ENCODE assay signal across 1 cellular context in the genomic region with DNA sequence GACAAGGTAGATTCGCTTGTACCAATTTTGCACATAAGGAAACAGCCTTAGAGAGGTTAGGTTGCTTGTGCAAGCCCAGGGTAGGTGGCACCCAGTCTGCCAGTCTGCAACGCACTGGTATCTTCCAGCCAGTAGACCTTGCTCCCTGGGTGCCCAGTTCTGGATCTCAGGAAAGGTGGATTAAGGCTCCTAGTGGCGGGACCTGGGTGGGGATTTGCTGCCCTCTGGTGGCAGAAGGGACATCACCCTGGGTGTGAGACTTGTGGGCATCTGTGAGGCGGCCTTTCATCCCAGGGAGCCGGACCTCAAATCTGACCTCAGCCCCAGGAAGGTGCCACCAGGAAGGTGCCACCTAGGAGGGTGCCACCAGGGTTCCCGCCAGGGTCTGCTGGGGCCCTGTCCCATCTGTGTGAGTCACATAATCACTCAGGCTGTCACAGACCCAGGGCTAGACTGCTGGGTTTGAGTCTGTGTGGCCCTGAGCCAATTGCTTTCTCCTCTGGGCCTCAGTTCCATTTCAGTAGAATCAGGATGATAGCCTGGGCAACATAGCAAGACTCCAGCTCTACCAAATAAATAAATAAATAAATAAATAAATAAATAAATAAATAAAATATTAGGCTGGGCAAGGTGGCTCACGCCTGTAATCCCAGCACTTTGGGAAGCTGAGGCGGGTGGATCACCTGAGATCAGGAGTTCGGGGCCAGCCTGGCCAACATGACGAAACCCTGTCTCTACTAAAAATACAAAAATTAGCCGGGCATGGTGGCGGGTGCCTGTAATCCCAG.
A peak's percentile ranks its signal among the peaks of the same experiment; 100 is the strongest.
TF ChIP-seq lines count a peak whose summit lies in the region.

No MANE protein-coding gene starts in this region.

TF ChIP-seq in K562, 482 proteins besides CTCF, POLR2A, EP300 and RAD21 (continued from another document and continues in another):
- TF ChIP-seq ZBTB40 (IDR thresholded peaks at IDR 0.05), result no peak
- no peak for TF ChIP-seq ZBTB40 (CRISPR knock-in tag; IDR thresholded peaks at IDR 0.05)
- TF ChIP-seq ZNF77 (CRISPR knock-in tag; IDR thresholded peaks at IDR 0.05), result no peak
- no peak for TF ChIP-seq TAF15 (IDR thresholded peaks at IDR 0.05; ENCODE audit: low read depth, low read length)
- no peak for TF ChIP-seq PHF8 (IDR thresholded peaks at IDR 0.05; ENCODE audit: borderline replicate concordance, low read length)
- no peak for TF ChIP-seq RBM22 (IDR thresholded peaks at IDR 0.05; ENCODE audit: low read depth, low read length, poor library complexity, severe bottlenecking)
- no peak for TF ChIP-seq ZNF184 (CRISPR knock-in tag; IDR thresholded peaks at IDR 0.05)
- no peak for TF ChIP-seq HNRNPL (IDR thresholded peaks at IDR 0.05; ENCODE audit: low read depth, low read length)
- no peak for TF ChIP-seq GTF3C2 (IDR thresholded peaks at IDR 0.05; ENCODE audit: borderline replicate concordance, extremely low read depth, insufficient read length)
- TF ChIP-seq KDM1A (IDR thresholded peaks at IDR 0.05), result no peak
- no peak for TF ChIP-seq ZNF277 (CRISPR knock-in tag; IDR thresholded peaks at IDR 0.05; ENCODE audit: borderline replicate concordance)
- peak; percentile 72 for TF ChIP-seq ARID2 (IDR thresholded peaks at IDR 0.05)
- 0 out of 2 replicates have a peak, but pooled peaks have one; percentile 46 for TF ChIP-seq TFAP4 (CRISPR knock-in tag; IDR thresholded peaks at IDR 0.05; ENCODE audit: borderline replicate concordance)
- no peak for TF ChIP-seq ZNF217 (CRISPR knock-in tag; IDR thresholded peaks at IDR 0.05)
- TF ChIP-seq ZNF263 (CRISPR knock-in tag; IDR thresholded peaks at IDR 0.05; ENCODE audit: borderline replicate concordance), result 0 out of 2 replicates have a peak, but pooled peaks have one; percentile 36
- peak; percentile 91 for TF ChIP-seq CBFB (CRISPR knock-in tag; IDR thresholded peaks at IDR 0.05)
- TF ChIP-seq ZNF778 (CRISPR knock-in tag; IDR thresholded peaks at IDR 0.05), result no peak
- TF ChIP-seq ZNF511 (CRISPR knock-in tag; IDR thresholded peaks at IDR 0.05), result 0 out of 2 replicates have a peak, but pooled peaks have one; percentile 47
- TF ChIP-seq, protein P1, sequence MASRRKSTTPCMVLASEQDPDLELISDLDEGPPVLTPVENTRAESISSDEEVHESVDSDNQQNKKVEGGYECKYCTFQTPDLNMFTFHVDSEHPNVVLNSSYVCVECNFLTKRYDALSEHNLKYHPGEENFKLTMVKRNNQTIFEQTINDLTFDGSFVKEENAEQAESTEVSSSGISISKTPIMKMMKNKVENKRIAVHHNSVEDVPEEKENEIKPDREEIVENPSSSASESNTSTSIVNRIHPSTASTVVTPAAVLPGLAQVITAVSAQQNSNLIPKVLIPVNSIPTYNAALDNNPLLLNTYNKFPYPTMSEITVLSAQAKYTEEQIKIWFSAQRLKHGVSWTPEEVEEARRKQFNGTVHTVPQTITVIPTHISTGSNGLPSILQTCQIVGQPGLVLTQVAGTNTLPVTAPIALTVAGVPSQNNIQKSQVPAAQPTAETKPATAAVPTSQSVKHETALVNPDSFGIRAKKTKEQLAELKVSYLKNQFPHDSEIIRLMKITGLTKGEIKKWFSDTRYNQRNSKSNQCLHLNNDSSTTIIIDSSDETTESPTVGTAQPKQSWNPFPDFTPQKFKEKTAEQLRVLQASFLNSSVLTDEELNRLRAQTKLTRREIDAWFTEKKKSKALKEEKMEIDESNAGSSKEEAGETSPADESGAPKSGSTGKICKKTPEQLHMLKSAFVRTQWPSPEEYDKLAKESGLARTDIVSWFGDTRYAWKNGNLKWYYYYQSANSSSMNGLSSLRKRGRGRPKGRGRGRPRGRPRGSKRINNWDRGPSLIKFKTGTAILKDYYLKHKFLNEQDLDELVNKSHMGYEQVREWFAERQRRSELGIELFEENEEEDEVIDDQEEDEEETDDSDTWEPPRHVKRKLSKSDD (conservative IDR thresholded peaks at IDR 0.05; ENCODE audit: low read length), result no peak
- no peak for TF ChIP-seq CGGBP1 (CRISPR knock-in tag; IDR thresholded peaks at IDR 0.05)
- TF ChIP-seq, protein P2, sequence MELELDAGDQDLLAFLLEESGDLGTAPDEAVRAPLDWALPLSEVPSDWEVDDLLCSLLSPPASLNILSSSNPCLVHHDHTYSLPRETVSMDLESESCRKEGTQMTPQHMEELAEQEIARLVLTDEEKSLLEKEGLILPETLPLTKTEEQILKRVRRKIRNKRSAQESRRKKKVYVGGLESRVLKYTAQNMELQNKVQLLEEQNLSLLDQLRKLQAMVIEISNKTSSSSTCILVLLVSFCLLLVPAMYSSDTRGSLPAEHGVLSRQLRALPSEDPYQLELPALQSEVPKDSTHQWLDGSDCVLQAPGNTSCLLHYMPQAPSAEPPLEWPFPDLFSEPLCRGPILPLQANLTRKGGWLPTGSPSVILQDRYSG (tag; conservative IDR thresholded peaks at IDR 0.05; ENCODE audit: low read depth), result no peak
- no peak for TF ChIP-seq ILF3 (IDR thresholded peaks at IDR 0.05; ENCODE audit: borderline replicate concordance)
- TF ChIP-seq, protein P3, sequence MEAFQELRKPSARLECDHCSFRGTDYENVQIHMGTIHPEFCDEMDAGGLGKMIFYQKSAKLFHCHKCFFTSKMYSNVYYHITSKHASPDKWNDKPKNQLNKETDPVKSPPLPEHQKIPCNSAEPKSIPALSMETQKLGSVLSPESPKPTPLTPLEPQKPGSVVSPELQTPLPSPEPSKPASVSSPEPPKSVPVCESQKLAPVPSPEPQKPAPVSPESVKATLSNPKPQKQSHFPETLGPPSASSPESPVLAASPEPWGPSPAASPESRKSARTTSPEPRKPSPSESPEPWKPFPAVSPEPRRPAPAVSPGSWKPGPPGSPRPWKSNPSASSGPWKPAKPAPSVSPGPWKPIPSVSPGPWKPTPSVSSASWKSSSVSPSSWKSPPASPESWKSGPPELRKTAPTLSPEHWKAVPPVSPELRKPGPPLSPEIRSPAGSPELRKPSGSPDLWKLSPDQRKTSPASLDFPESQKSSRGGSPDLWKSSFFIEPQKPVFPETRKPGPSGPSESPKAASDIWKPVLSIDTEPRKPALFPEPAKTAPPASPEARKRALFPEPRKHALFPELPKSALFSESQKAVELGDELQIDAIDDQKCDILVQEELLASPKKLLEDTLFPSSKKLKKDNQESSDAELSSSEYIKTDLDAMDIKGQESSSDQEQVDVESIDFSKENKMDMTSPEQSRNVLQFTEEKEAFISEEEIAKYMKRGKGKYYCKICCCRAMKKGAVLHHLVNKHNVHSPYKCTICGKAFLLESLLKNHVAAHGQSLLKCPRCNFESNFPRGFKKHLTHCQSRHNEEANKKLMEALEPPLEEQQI (IDR thresholded peaks at IDR 0.05), result no peak
- no peak for TF ChIP-seq BDP1 (IDR thresholded peaks at IDR 0.05; ENCODE audit: insufficient read depth, insufficient read length)
- TF ChIP-seq PRPF4 (IDR thresholded peaks at IDR 0.05; ENCODE audit: insufficient read depth, low read depth, low read length, poor library complexity, severe bottlenecking), result no peak
- TF ChIP-seq HES1 (IDR thresholded peaks at IDR 0.05; ENCODE audit: low read depth), result no peak
- TF ChIP-seq U2AF1 (optimal IDR thresholded peaks at IDR 0.05; ENCODE audit: low read depth, low read length), result no peak
- no peak for TF ChIP-seq NUFIP1 (IDR thresholded peaks at IDR 0.05; ENCODE audit: partially characterized antibody)
- TF ChIP-seq CBX8 (IDR thresholded peaks at IDR 0.05; ENCODE audit: borderline replicate concordance, extremely low read depth, low read depth, low read length, poor library complexity, severe bottlenecking), result no peak
